ENCODE assay signal across 8 cellular contexts in genomic region chr14:74302160-74302628, GRCh38. TPM values are rescaled to one million over a fixed set of nuclear protein-coding genes. Genes with fewer than 3 reads are reported as not detected.
A peak's percentile ranks its signal among the peaks of the same experiment; 100 is the strongest.
DNase-seq lines count a peak whose midpoint lies in the region; ATAC-seq, FAIRE-seq and TF ChIP-seq lines count a peak whose summit lies in the region.

No MANE protein-coding gene starts in this region.

- CTCF ChIA-PET in K562 (lab: Yijun Ruan, JAX; ENCODE audit: low intra/inter-chr PET ratio): no interaction called here

- no peaks in the 10 kb centered on the region for H3K27me3 ChIP-seq in NT2/D1 (ENCODE audit: insufficient read depth, insufficient read length)
- H3K27me3 ChIP-seq in K562 (ENCODE audit: control insufficient read depth in 2 of 2, insufficient read depth in 2 of 2, low read length in 2 of 2): no peaks in the 10 kb centered on the region
- no peaks in the 10 kb centered on the region for H3K27me3 ChIP-seq in iPS-15b (ENCODE audit: control insufficient read depth, insufficient read depth, low read length)
- H3K27me3 ChIP-seq in skeletal muscle satellite cell (ENCODE audit: control insufficient read depth, insufficient read depth, low read length): no peaks in the 10 kb centered on the region

- WGBS in K562 (ENCODE audit: insufficient coverage, low coverage, missing lambda C conversion rate): 0% methylated on average over 6 of the region's 6 CpGs

- DNase-seq in AG09319 (ENCODE audit: extremely low read depth, low read depth): peak; percentile 12
- no peak for DNase-seq in NT2/D1 (ENCODE audit: low read depth, low spot score)
- DNase-seq in K562 (ENCODE audit: extremely low read depth in 1 of 4, low spot score in 3 of 4): peak; percentile 34 to 48 (median 40)
- no peak for DNase-seq in NCI-H128 (lab: John Stamatoyannopoulos, UW; ENCODE audit: unreplicated experiment)

- H3K4me1 ChIP-seq in NT2/D1 (ENCODE audit: insufficient read depth, insufficient read length) (peaks cover 9% of the 10 kb centered on the region), K562 (replicated peaks in 1 of 2; ENCODE audit: control insufficient read depth in 2 of 2, insufficient read depth in 2 of 2, low read length in 2 of 2) (peaks cover 0 to 7% of the 10 kb centered on the region in 2 experiments; a peak in 3 of 5 replicates), iPS-15b (ENCODE audit: control insufficient read depth, insufficient read depth, low read length) (no peaks in the 10 kb centered on the region), skeletal muscle satellite cell (ENCODE audit: control insufficient read depth, insufficient read depth, low read length) (peaks cover 11% of the 10 kb centered on the region)

- no peak for TF ChIP-seq POLR2A in K562 (conservative IDR thresholded peaks at IDR 0.05)

- peak overlapping the region; percentile 84 for H3K4me2 ChIP-seq in K562 (ENCODE audit: insufficient read depth, low read length)
- H3K4me2 ChIP-seq in skeletal muscle satellite cell (ENCODE audit: low read length): peak overlapping the region; percentile 86

- no peak for TF ChIP-seq EP300 in K562 (IDR thresholded peaks at IDR 0.05; ENCODE audit: low read length)

- peak overlapping the region; percentile 87 for H3K9ac ChIP-seq in NT2/D1 (ENCODE audit: insufficient read length, low read depth)
- peak overlapping the region; percentile 67 to 91 for H3K9ac ChIP-seq in K562 (ENCODE audit: insufficient read depth in 1 of 2, low read depth in 2 of 2, low read length in 2 of 2)
- peak overlapping the region; percentile 71 for H3K9ac ChIP-seq in iPS-15b (ENCODE audit: low read depth, low read length)
- peak overlapping the region; percentile 86 for H3K9ac ChIP-seq in skeletal muscle satellite cell (ENCODE audit: low read depth, low read length)

- H3K9me3 ChIP-seq in NT2/D1 (ENCODE audit: insufficient read depth, low read length): no peaks in the 10 kb centered on the region
- no peaks in the 10 kb centered on the region for H3K9me3 ChIP-seq in K562 (replicated peaks; ENCODE audit: control insufficient read depth, insufficient read depth, low read depth, low read length)
- H3K9me3 ChIP-seq in iPS-15b (ENCODE audit: control insufficient read depth, insufficient read depth, low read length): no peaks in the 10 kb centered on the region
- no peaks in the 10 kb centered on the region for H3K9me3 ChIP-seq in skeletal muscle satellite cell (replicated peaks; ENCODE audit: low read length)

- intact Hi-C loops in K562 (cut with micrococcal nuclease): no loop called here

- TF ChIP-seq RAD21 in K562 (CRISPR knock-in tag; conservative IDR thresholded peaks at IDR 0.05 in 1 of 2, IDR thresholded peaks at IDR 0.05 in 1 of 2): no peak

- ATAC-seq in HG03108 (IDR thresholded peaks at IDR 0.05; ENCODE audit: unreplicated experiment) (peak; percentile 41), K562 (peak; percentile 87)

- peaks cover 19% of the 10 kb centered on the region for H3K79me2 ChIP-seq in K562 (ENCODE audit: control insufficient read depth, insufficient read depth, low read length)

- peak overlapping the region; percentile 81 for H3K4me3 ChIP-seq in NT2/D1 (ENCODE audit: insufficient read length, low read depth)
- peak overlapping the region; percentile 75 for H3K4me3 ChIP-seq in K562
- peak overlapping the region; percentile 77 for H3K4me3 ChIP-seq in iPS-15b (ENCODE audit: low read depth, low read length)
- peak overlapping the region; percentile 86 for H3K4me3 ChIP-seq in skeletal muscle satellite cell (ENCODE audit: low read length)

- BruUV-seq in K562 (replicated peaks; lab: Mats Ljungman, UMichigan): no TSS peak

- H3K36me3 ChIP-seq in NT2/D1 (ENCODE audit: insufficient read depth, insufficient read length, low read length) (peaks cover 29% of the 10 kb centered on the region), K562 (ENCODE audit: control insufficient read depth, insufficient read depth, low read length) (peaks cover 15% of the 10 kb centered on the region; the same call in 2 of the 3 replicates), iPS-15b (ENCODE audit: control insufficient read depth, insufficient read depth, low read length) (peaks cover 15% of the 10 kb centered on the region), skeletal muscle satellite cell (ENCODE audit: insufficient read depth, low read length) (peaks cover 12% of the 10 kb centered on the region)

- POLR2A ChIA-PET in K562 (lab: Yijun Ruan, JAX): interaction anchor here (0.6 to 1.0 kb wide), 2 partner anchors 21 to 603 kb away, joined by 5 to 6 read pairs; no protein-coding TSS in a partner anchor

- H3K27ac ChIP-seq in K562 (ENCODE audit: extremely low read depth, low read depth, low read length): peak overlapping the region; percentile 57

- H2AFZ ChIP-seq in K562 (ENCODE audit: low read depth, low read length): peak overlapping the region; percentile 90

- in situ Hi-C loops in K562 (cut with MboI): no loop called here

- H4K20me1 ChIP-seq in K562 (replicated peaks; ENCODE audit: control insufficient read depth, insufficient read depth, low read length): no peaks in the 10 kb centered on the region

- peak; percentile 48 for TF ChIP-seq CTCF in AG09319 (IDR thresholded peaks at IDR 0.05; ENCODE audit: low read depth, low read length)
- TF ChIP-seq CTCF in GM12874 (IDR thresholded peaks at IDR 0.05; ENCODE audit: insufficient read depth, low read depth, low read length): peak; percentile 51
- TF ChIP-seq CTCF in K562 (IDR thresholded peaks at IDR 0.05 in 2 of 3, conservative IDR thresholded peaks at IDR 0.05 in 1 of 3; ENCODE audit: insufficient read depth in 2 of 3, low read depth in 1 of 3, low read length in 3 of 3): peak; percentile 50 to 63 (median 51); a peak in 5 of 6 replicates

- no peaks in the 10 kb centered on the region for H3K9me1 ChIP-seq in K562 (ENCODE audit: control insufficient read depth, insufficient read depth, low read length)

- peak; percentile 71 for FAIRE-seq in K562 (lab: Jason Lieb, UNC)

TF ChIP-seq in K562, 482 proteins besides CTCF, POLR2A, EP300 and RAD21 (continues in another document):
- 0 out of 2 replicates have a peak, but pooled peaks have one; percentile 25 for TF ChIP-seq ZNF384 (IDR thresholded peaks at IDR 0.05; ENCODE audit: low read depth, low read length)
- peak; percentile 24 to 30; a peak in 1 of 4 replicates for TF ChIP-seq FOXK2 (conservative IDR thresholded peaks at IDR 0.05 in 1 of 2, IDR thresholded peaks at IDR 0.05 in 1 of 2; ENCODE audit: low read depth in 2 of 2)
- no peak for TF ChIP-seq ZNF740 (CRISPR knock-in tag; IDR thresholded peaks at IDR 0.05)
- peak in 1 of 2 experiments; percentile 24; a peak in 1 of 4 replicates for TF ChIP-seq ZNF740 (tag; IDR thresholded peaks at IDR 0.05)
- no peak for TF ChIP-seq ZFP36 (IDR thresholded peaks at IDR 0.05; ENCODE audit: low read depth, low read length, partially characterized antibody)
- peak; percentile 42; the same call in 1 of the 2 replicates for TF ChIP-seq SPI1 (IDR thresholded peaks at IDR 0.05; ENCODE audit: borderline replicate concordance, low read depth, low read length)
- peak; percentile 35; the same call in 1 of the 2 replicates for TF ChIP-seq EGR1 (conservative IDR thresholded peaks at IDR 0.05)

RNA-seq across cellular contexts. Expression of gene ABCD4, which starts 0.5 kb away (rescaled TPM):
- 138 and 248 TPM in 2 replicates for total RNA-seq in K562 (2011; cell fraction: chromatin; rRNA removed; ENCODE audit: low replicate concordance)
- total RNA-seq in K562 (2011; cell fraction: nucleolus; rRNA removed): 114 and 119 TPM in 2 replicates
- 128 and 188 TPM in 2 replicates for total RNA-seq in K562 (2011; cell fraction: nucleoplasm; rRNA removed)
- total RNA-seq in K562 (2014; rRNA removed) (13.2 and 14.8 TPM in 2 replicates), K562 (2014; rRNA removed; fragmentation: Illumina TruSeq; extraction: Trizol) (8.2 and 8.4 TPM in 2 replicates), K562 (2015; rRNA removed; fragmentation: Illumina TruSeq; extraction: Trizol) (9.5 and 11.2 TPM in 2 replicates), K562 (2021) (16.4 and 17.2 TPM in 2 replicates)
- polyA plus RNA-seq in K562 (2011; rRNA removed) (12.4 and 16.6 TPM in 2 replicates), K562 (2014; fragmentation: Illumina TruSeq; extraction: Trizol) (13.8 and 14.5 TPM in 2 replicates), K562 (2014; fragmentation: Nextera tagmentation; extraction: Ambion mirVana) (1 to 10 TPM; 3.5 to 5.5 TPM), K562 (2014; rRNA removed) (15.7 and 22.9 TPM in 2 replicates)
- polyA plus RNA-seq in K562 (2011; cell fraction: cytosol; rRNA removed): 7.9 and 12.2 TPM in 2 replicates
- polyA plus RNA-seq in K562 (2011; cell fraction: nucleus; rRNA removed): 109 and 125 TPM in 2 replicates
- polyA plus RNA-seq in K562 (2012): 11.9 and 27.3 TPM in 2 replicates
- 14.6 and 15.0 TPM in 2 replicates for polyA minus RNA-seq in K562 (2011; rRNA and poly(A)+ RNA removed)
- polyA minus RNA-seq in K562 (2011; cell fraction: cytosol; rRNA and poly(A)+ RNA removed): 7.5 and 7.9 TPM in 2 replicates
- polyA minus RNA-seq in K562 (2011; cell fraction: nucleus; rRNA and poly(A)+ RNA removed): 33.4 and 40.4 TPM in 2 replicates
- 19.0 and 19.9 TPM in 2 replicates for total RNA-seq in skeletal muscle satellite cell (2012; rRNA removed)

RNA-seq across cellular contexts. Expression of gene VRTN, which starts 46.1 kb away (rescaled TPM):
- total RNA-seq in K562 (2011; cell fraction: chromatin; rRNA removed; ENCODE audit: low replicate concordance): 0.23 TPM in 1 of 2 replicates, not detected in the other
- 0.17 and 0.39 TPM in 2 replicates for total RNA-seq in K562 (2011; cell fraction: nucleolus; rRNA removed)
- not detected in 2 replicates for total RNA-seq in K562 (2011; cell fraction: nucleoplasm; rRNA removed)
- total RNA-seq in K562 (2014; rRNA removed) (0.05 TPM in 1 of 2 replicates, not detected in the other), K562 (2014; rRNA removed; fragmentation: Illumina TruSeq; extraction: Trizol) (not detected in 2 replicates), K562 (2015; rRNA removed; fragmentation: Illumina TruSeq; extraction: Trizol) (not detected in 2 replicates), K562 (2021) (0.09 and 0.11 TPM in 2 replicates)
- polyA plus RNA-seq in K562 (2011; rRNA removed) (0.06 TPM in 1 of 2 replicates, not detected in the other), K562 (2014; fragmentation: Illumina TruSeq; extraction: Trizol) (not detected in 2 replicates), K562 (2014; fragmentation: Nextera tagmentation; extraction: Ambion mirVana) (not detected), K562 (2014; rRNA removed) (not detected in 2 replicates)
- polyA plus RNA-seq in K562 (2011; cell fraction: cytosol; rRNA removed): 0.01 and 0.09 TPM in 2 replicates
- polyA plus RNA-seq in K562 (2011; cell fraction: nucleus; rRNA removed): not detected in 2 replicates
- not detected in 2 replicates for polyA plus RNA-seq in K562 (2012)
- not detected in 2 replicates for polyA minus RNA-seq in K562 (2011; rRNA and poly(A)+ RNA removed)
- polyA minus RNA-seq in K562 (2011; cell fraction: cytosol; rRNA and poly(A)+ RNA removed): not detected in 2 replicates
- polyA minus RNA-seq in K562 (2011; cell fraction: nucleus; rRNA and poly(A)+ RNA removed): not detected in 2 replicates
- total RNA-seq in skeletal muscle satellite cell (2012; rRNA removed): not detected in 2 replicates

Comparison
In these comparisons a context has a peak if more than half of its experiments do, and no peak if none do; other contexts are left out.
1. DNase-seq: peak in AG09319 (single experiment) and K562 (4 of 4); none in NT2/D1 (single experiment) and NCI-H128 (single experiment).
2. Peak in every context shown above with its lines, with median percentiles within 50 percentile points of each other: CTCF ChIP-seq, H3K4me3 ChIP-seq and H3K9ac ChIP-seq.